Comparison of ENCODE assay signal across 1 cellular context in the genomic region with DNA sequence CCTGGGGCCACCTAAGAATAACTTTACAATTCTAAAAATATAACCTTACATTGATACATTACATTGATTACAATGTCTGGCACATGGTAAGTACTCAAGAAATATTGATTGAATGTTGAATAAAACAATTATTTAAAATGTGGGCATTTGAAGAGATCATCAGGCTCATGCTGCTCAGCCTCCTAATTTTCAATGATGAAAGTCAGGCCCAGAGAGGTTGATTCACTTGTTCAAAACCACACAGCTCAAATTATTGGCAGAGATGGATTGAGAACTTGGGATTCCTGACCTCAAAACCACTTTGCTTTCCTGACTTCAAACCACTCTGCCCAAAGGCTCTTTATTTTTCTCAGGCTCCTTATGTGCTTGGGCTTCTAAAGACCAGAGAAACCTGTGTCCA.
TF ChIP-seq lines count a peak whose summit lies in the region.

No MANE protein-coding gene starts in this region.

TF ChIP-seq in K562, 482 proteins besides CTCF, POLR2A, EP300 and RAD21:
- TF ChIP-seq SAP30 (IDR thresholded peaks at IDR 0.05; ENCODE audit: borderline replicate concordance, insufficient read depth, low read depth, low read length, poor library complexity, severe bottlenecking): no peak
- no peak for TF ChIP-seq ZNF584 (CRISPR knock-in tag; IDR thresholded peaks at IDR 0.05; ENCODE audit: low read depth)
- TF ChIP-seq ZFP36 (IDR thresholded peaks at IDR 0.05; ENCODE audit: low read depth, low read length, partially characterized antibody): peak; percentile 77
- peak; percentile 58; the same call in 1 of the 2 replicates for TF ChIP-seq BCOR (IDR thresholded peaks at IDR 0.05)
- TF ChIP-seq RBM25 (IDR thresholded peaks at IDR 0.05; ENCODE audit: low read depth, low read length, severe bottlenecking): peak; percentile 97
- TF ChIP-seq KDM1A (IDR thresholded peaks at IDR 0.05): peak in 1 of 2 experiments; percentile 26; a peak in 1 of 4 replicates
